In genomic region chr12:65928180-65928579, GRCh38 we compare ENCODE assay signal across 8 cellular contexts.
DNase-seq lines count a peak whose midpoint lies in the region; FAIRE-seq and TF ChIP-seq lines count a peak whose summit lies in the region.
"Not testable (repeated sequence)": the region's sequence is repeated elsewhere in the genome, so short reads cannot be mapped to it uniquely, and the experiment has no call there.

No MANE protein-coding gene starts in this region.

- H3K4me3 Mint-ChIP-seq in astrocyte (ENCODE audit: unreplicated experiment) = not testable (repeated sequence)

- H3K4me1 ChIP-seq in astrocyte (ENCODE audit: insufficient read depth, low read length) = peaks cover 21% of the 10 kb centered on the region

- not testable (repeated sequence) for TF ChIP-seq POLR2A in H54 (IDR thresholded peaks at IDR 0.05; ENCODE audit: low read depth, low read length)

- not testable (repeated sequence) for H3K27ac Mint-ChIP-seq in astrocyte (ENCODE audit: unreplicated experiment)

- H3K36me3 Mint-ChIP-seq in astrocyte (ENCODE audit: low read depth, unreplicated experiment) = not testable (repeated sequence)

- FAIRE-seq in H54 (lab: Jason Lieb, UNC) = peak; percentile 75
- FAIRE-seq in astrocyte (lab: Jason Lieb, UNC) = not testable (repeated sequence)
- FAIRE-seq in endometrium (lab: Jason Lieb, UNC) = peak; percentile 29

- H3K4me2 ChIP-seq in astrocyte (ENCODE audit: low read length) = not testable (repeated sequence)

- H3K27me3 ChIP-seq in astrocyte (ENCODE audit: insufficient read depth, low read length) = not testable (repeated sequence)

- H3K79me2 ChIP-seq in astrocyte (ENCODE audit: insufficient read depth, low read length) = peaks cover 95% of the 10 kb centered on the region

- H3K4me3 ChIP-seq in astrocyte (ENCODE audit: insufficient read depth, low read depth, low read length); foreskin fibroblast (ENCODE audit: low read depth in 1 of 2, low read length in 2 of 2): not testable (repeated sequence)

- H3K27ac ChIP-seq in astrocyte (ENCODE audit: low read depth, low read length) = not testable (repeated sequence)

- not testable (repeated sequence) for TF ChIP-seq CTCF in astrocyte (IDR thresholded peaks at IDR 0.05; ENCODE audit: insufficient read depth, low read depth, low read length); foreskin fibroblast (IDR thresholded peaks at IDR 0.05; ENCODE audit: low read depth, low read length)

- in situ Hi-C loops in ACHN (cut with HindIII; ENCODE audit: low pct_ligation_motif_present, low pct_unique_long_range_greater_than_20kb, low sequenced_read_pairs) = not testable (repeated sequence)

- not testable (repeated sequence) for H3K27me3 Mint-ChIP-seq in astrocyte (ENCODE audit: low read depth, unreplicated experiment)

- H3K4me1 Mint-ChIP-seq in astrocyte (ENCODE audit: low read depth, unreplicated experiment) = peaks cover 54% of the 10 kb centered on the region

- H3K9ac ChIP-seq in astrocyte (ENCODE audit: low read length) = not testable (repeated sequence)

- not testable (repeated sequence) for H3K9me3 ChIP-seq in astrocyte (ENCODE audit: insufficient read depth, low read depth, low read length)

- peaks cover 79% of the 10 kb centered on the region for H4K20me1 ChIP-seq in astrocyte (ENCODE audit: insufficient read depth, low read length)

- peaks cover 20% of the 10 kb centered on the region for H3K36me3 ChIP-seq in astrocyte (ENCODE audit: insufficient read depth, low read length)

- H3K9me3 Mint-ChIP-seq in astrocyte (ENCODE audit: unreplicated experiment) = not testable (repeated sequence)

- not testable (repeated sequence) for H2AFZ ChIP-seq in astrocyte (ENCODE audit: low read depth, low read length)

- DNase-seq in ACHN = peak; percentile 73
- DNase-seq in H54 (ENCODE audit: insufficient read length, low spot score) = not testable (repeated sequence)
- DNase-seq in M059J (ENCODE audit: low read depth) = peak; percentile 79
- DNase-seq in RKO (ENCODE audit: low spot score) = peak; percentile 86
- DNase-seq in astrocyte (ENCODE audit: low read depth) = peak; percentile 63
- peak; percentile 51 to 77 for DNase-seq in foreskin fibroblast
- DNase-seq in lung microvascular endothelial cell (ENCODE audit: low read depth in 2 of 2) = peak; percentile 63 to 79
